13 cellular contexts compared by ENCODE assay signal in genomic region chr11:28619870-28620540, GRCh38.
A peak's percentile ranks its signal among the peaks of the same experiment; 100 is the strongest.
DNase-seq lines count a peak whose midpoint lies in the region; ATAC-seq and TF ChIP-seq lines count a peak whose summit lies in the region.
"Had no signal": no experiment of that assay in that cellular context is flagged by ENCODE, and none has a peak within 500 bp of the region (broad histone marks: within the 10 kb centered on the region; RNA-seq: fewer than 3 reads in every experiment).

No MANE protein-coding gene starts in this region.

- peak; percentile 62 for DNase-seq in DMS53 (lab: John Stamatoyannopoulos, UW)
- peak; percentile 83 for DNase-seq in M059J (ENCODE audit: low read depth)
- DNase-seq in mammary epithelial cell: peak; percentile 62
- peak; percentile 51 for DNase-seq in kidney epithelial cell (ENCODE audit: low read depth)
- no peak for DNase-seq in stimulated activated naive CD8-positive, alpha-beta T cell treated with anti-CD3 and anti-CD28 coated beads, Interleukin-15, Interleukin-2, amounts not matched to agents 100 U/mL and 50 U/mL, for 24 hours
- no peak for DNase-seq in natural killer cell treated with Interleukin-12 subunit alpha and Interleukin-12 subunit beta and Interleukin-15 and Interleukin-18, amount 100 ng/mL, for 72 hours (ENCODE audit: low spot score)
- DNase-seq in GF-D8 (lab: John Stamatoyannopoulos, UW): no peak
- DNase-seq: activated CD4-positive, alpha-beta T cell treated with anti-CD3 and anti-CD28 coated beads, Interleukin-2, amount 50 U/mL, for 1 hour; adrenal gland; dorsolateral prefrontal cortex; NCI-H2029; ovary had no signal

- CTCF ChIA-PET in mammary epithelial cell (lab: Charles Lee; ENCODE audit: low non-redundant PET): no interaction called here

- no peak overlapping the region for H2AFZ ChIP-seq in mammary epithelial cell (ENCODE audit: low read depth, low read length)

- dilution Hi-C loops in mammary epithelial cell (cut with HindIII; ENCODE audit: low sequenced_read_pairs): no loop called here

- no peak for TF ChIP-seq CTCF in mammary epithelial cell (conservative IDR thresholded peaks at IDR 0.05 in 1 of 2, IDR thresholded peaks at IDR 0.05 in 1 of 2; ENCODE audit: extremely low read depth in 1 of 2, insufficient read depth in 1 of 2, low read depth in 1 of 2, low read length in 2 of 2)
- TF ChIP-seq CTCF in kidney epithelial cell (IDR thresholded peaks at IDR 0.05; ENCODE audit: insufficient read depth, low read length, poor library complexity, severe bottlenecking): no peak

- H3K36me3 Mint-ChIP-seq in natural killer cell treated with Interleukin-12 subunit alpha and Interleukin-12 subunit beta and Interleukin-15 and Interleukin-18, amount 100 ng/mL, for 72 hours: peaks cover 5% of the 10 kb centered on the region

- peaks cover 16% of the 10 kb centered on the region for H3K4me1 ChIP-seq in mammary epithelial cell (ENCODE audit: insufficient read depth, low read length)

- in situ Hi-C loops in mammary epithelial cell (cut with MboI; ENCODE audit: low sequenced_read_pairs in 2 of 2): no loop called here

- H3K4me3 Mint-ChIP-seq in natural killer cell treated with Interleukin-12 subunit alpha and Interleukin-12 subunit beta and Interleukin-15 and Interleukin-18, amount 100 ng/mL, for 72 hours: no peak overlapping the region

- no peaks in the 10 kb centered on the region for H3K4me1 Mint-ChIP-seq in natural killer cell treated with Interleukin-12 subunit alpha and Interleukin-12 subunit beta and Interleukin-15 and Interleukin-18, amount 100 ng/mL, for 72 hours (ENCODE audit: low read depth in 2 of 2)

- H3K9me3 Mint-ChIP-seq in natural killer cell treated with Interleukin-12 subunit alpha and Interleukin-12 subunit beta and Interleukin-15 and Interleukin-18, amount 100 ng/mL, for 72 hours: peaks cover 13% of the 10 kb centered on the region

- no peak overlapping the region for H3K9ac ChIP-seq in mammary epithelial cell (ENCODE audit: insufficient read depth, low read length)

- no peak for ATAC-seq in stimulated activated naive CD8-positive, alpha-beta T cell treated with anti-CD3 and anti-CD28 coated beads, Interleukin-15, Interleukin-2, amounts not matched to agents 100 U/mL and 50 U/mL, for 24 hours
- ATAC-seq in natural killer cell treated with Interleukin-12 subunit alpha and Interleukin-12 subunit beta and Interleukin-15 and Interleukin-18, amount 100 ng/mL, for 72 hours: no peak
- no peak for ATAC-seq in GM18517 (IDR thresholded peaks at IDR 0.05; ENCODE audit: unreplicated experiment)

- no peaks in the 10 kb centered on the region for H4K20me1 ChIP-seq in mammary epithelial cell (ENCODE audit: insufficient read depth, low read length)

- no peak overlapping the region for H3K4me3 ChIP-seq in mammary epithelial cell (replicated peaks in 1 of 3; ENCODE audit: insufficient read depth in 1 of 3, low read depth in 2 of 3, low read length in 3 of 3)
- H3K4me3 ChIP-seq in kidney epithelial cell (ENCODE audit: low read depth, low read length): no peak overlapping the region
- H3K4me3 ChIP-seq: adrenal gland, dorsolateral prefrontal cortex, ovary had no signal

- no peak overlapping the region for H3K27ac ChIP-seq in mammary epithelial cell (ENCODE audit: insufficient read depth, low read depth, low read length)
- H3K27ac ChIP-seq: adrenal gland, dorsolateral prefrontal cortex, ovary had no signal

- no peaks in the 10 kb centered on the region for H3K27me3 ChIP-seq in mammary epithelial cell (ENCODE audit: insufficient read depth, low read length)
- no peaks in the 10 kb centered on the region for H3K27me3 ChIP-seq in kidney epithelial cell (ENCODE audit: control insufficient read depth, insufficient read depth, low read length)
- H3K27me3 ChIP-seq: adrenal gland, ovary had no signal

- H3K27me3 Mint-ChIP-seq in natural killer cell treated with Interleukin-12 subunit alpha and Interleukin-12 subunit beta and Interleukin-15 and Interleukin-18, amount 100 ng/mL, for 72 hours: no peaks in the 10 kb centered on the region

- 57% methylated on average over 5 of the region's 5 CpGs for WGBS in mammary epithelial cell (ENCODE audit: low coverage, missing lambda C conversion rate)

- no peaks in the 10 kb centered on the region for H3K79me2 ChIP-seq in mammary epithelial cell (ENCODE audit: insufficient read depth, low read length)

- H3K4me2 ChIP-seq in mammary epithelial cell (ENCODE audit: insufficient read depth, low read depth, low read length): no peak overlapping the region

- H3K36me3 ChIP-seq in mammary epithelial cell (ENCODE audit: insufficient read depth, low read length) (no peaks in the 10 kb centered on the region), kidney epithelial cell (ENCODE audit: control insufficient read depth, insufficient read depth, low read length) (no peaks in the 10 kb centered on the region)
- H3K36me3 ChIP-seq: adrenal gland, ovary had no signal

- H3K27ac Mint-ChIP-seq in natural killer cell treated with Interleukin-12 subunit alpha and Interleukin-12 subunit beta and Interleukin-15 and Interleukin-18, amount 100 ng/mL, for 72 hours: no peak overlapping the region

- BruUV-seq in mammary epithelial cell (replicated peaks; lab: Mats Ljungman, UMichigan): no TSS peak

- intact Hi-C loops in mammary epithelial cell (cut with micrococcal nuclease): no loop called here

- no peaks in the 10 kb centered on the region for H3K9me3 ChIP-seq in mammary epithelial cell (replicated peaks; ENCODE audit: insufficient read depth, low read length)
- H3K9me3 ChIP-seq: adrenal gland, ovary had no signal

Comparison
In these comparisons a context has a peak if more than half of its experiments do, and no peak if none do; other contexts are left out.
1. DNase-seq: peak in DMS53 (single experiment), M059J (single experiment), mammary epithelial cell (single experiment) and kidney epithelial cell (single experiment); none in stimulated activated naive CD8-positive, alpha-beta T cell treated with anti-CD3 and anti-CD28 coated beads, Interleukin-15, Interleukin-2, amounts not matched to agents 100 U/mL and 50 U/mL, for 24 hours (single experiment), natural killer cell treated with Interleukin-12 subunit alpha and Interleukin-12 subunit beta and Interleukin-15 and Interleukin-18, amount 100 ng/mL, for 72 hours (single experiment) and GF-D8 (single experiment).